Comparison of ENCODE assay signal across 29 cellular contexts in the genomic region with DNA sequence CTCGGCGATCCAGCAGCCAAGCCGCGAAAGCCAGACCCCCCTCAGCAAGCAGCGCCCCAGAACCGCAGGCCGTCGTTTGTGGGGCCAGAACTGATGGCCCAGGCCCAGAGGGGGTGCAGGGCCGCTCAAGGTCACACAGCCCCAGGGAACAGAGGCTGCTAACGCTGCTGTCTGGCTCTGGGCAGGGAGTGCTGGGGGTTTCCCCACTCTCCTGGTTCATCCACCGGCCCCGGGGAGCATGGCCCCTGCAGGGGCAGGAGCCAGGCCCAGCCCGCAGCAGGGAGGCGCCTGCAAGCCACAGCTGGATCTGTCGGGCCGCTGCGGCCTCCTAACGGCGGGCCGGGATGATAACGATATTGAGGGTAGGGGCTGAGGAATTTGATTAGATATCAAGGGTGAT.
"Had no signal": no experiment of that assay in that cellular context is flagged by ENCODE, and none has a peak within 500 bp of the region (broad histone marks: within the 10 kb centered on the region; RNA-seq: fewer than 3 reads in every experiment).

No MANE protein-coding gene starts in this region.

- H3K4me2 ChIP-seq: neural progenitor cell had no signal

- FAIRE-seq: islet of Langerhans, kidney had no signal

- H2AFZ ChIP-seq: neural progenitor cell had no signal

- H3K4me3 ChIP-seq: left lung, lower lobe of right lung, neural progenitor cell, ovary, right atrium auricular region, skin epidermis, stomach, thyroid gland, transverse colon, upper lobe of left lung, vagina had no signal

- H3K9ac ChIP-seq: neural progenitor cell had no signal

- DNase-seq: hypothalamus; immature natural killer cell; kidney; left colon; lower lobe of right lung; mammary epithelial cell; mesenchymal stem cell; naive B cell; natural killer cell; nephron progenitor cell; ovary; stimulated activated CD4-positive, alpha-beta T cell treated with anti-CD3 and anti-CD28 coated beads, Interleukin-12 subunit alpha, Interleukin-12 subunit beta, amount 100 ng/mL, for 4 hours; stimulated activated CD4-positive, alpha-beta T cell treated with anti-CD3 and anti-CD28 coated beads, Interleukin-15, amount 100 ng/mL, for 24 hours; stimulated activated CD4-positive, alpha-beta T cell treated with anti-CD3 and anti-CD28 coated beads, Interleukin-2, amount 100 ng/mL, for 24 hours; stimulated activated CD4-positive, alpha-beta T cell treated with anti-CD3 and anti-CD28 coated beads, Interleukin-4, amount 100 ng/mL, for 1 hour; stimulated activated naive B cell treated with anti-CD40 and anti-IgM and Interleukin-4, amounts not matched to agents 10 μg/mL and 1 μg/mL and 100 μg/mL, for 72 hours; stimulated activated naive CD8-positive, alpha-beta T cell treated with anti-CD3 and anti-CD28 coated beads, Interleukin-15, Interleukin-2, amounts not matched to agents 100 U/mL and 50 U/mL, for 24 hours; stomach; testis; thyroid gland; transverse colon had no signal

- H3K9me3 ChIP-seq: left lung, lower lobe of right lung, ovary, right atrium auricular region, stomach, testis, thyroid gland, transverse colon, upper lobe of left lung, vagina had no signal

- H3K27ac ChIP-seq: left lung, lower lobe of right lung, neural progenitor cell, ovary, right atrium auricular region, skin epidermis, stomach, testis, thyroid gland, transverse colon, upper lobe of left lung, vagina had no signal

- H3K27me3 ChIP-seq: neural progenitor cell, ovary, right atrium auricular region, testis, thyroid gland, transverse colon, upper lobe of left lung, vagina had no signal

- H3K36me3 ChIP-seq: left lung, lower lobe of right lung, neural progenitor cell, ovary, right atrium auricular region, stomach, thyroid gland, transverse colon, upper lobe of left lung, vagina had no signal

- ATAC-seq: left colon; left lung; natural killer cell; sciatic nerve; stimulated activated naive B cell treated with anti-CD40 and anti-IgM and Interleukin-4, amounts not matched to agents 10 μg/mL and 1 μg/mL and 100 μg/mL, for 72 hours; stimulated activated naive CD8-positive, alpha-beta T cell treated with anti-CD3 and anti-CD28 coated beads, Interleukin-15, Interleukin-2, amounts not matched to agents 100 U/mL and 50 U/mL, for 24 hours had no signal

- H3K4me1 ChIP-seq: left lung, lower lobe of right lung, right atrium auricular region, stomach, thyroid gland, transverse colon, upper lobe of left lung, vagina had no signal
